Comparison of ENCODE assay signal across 19 cellular contexts in the genomic region with DNA sequence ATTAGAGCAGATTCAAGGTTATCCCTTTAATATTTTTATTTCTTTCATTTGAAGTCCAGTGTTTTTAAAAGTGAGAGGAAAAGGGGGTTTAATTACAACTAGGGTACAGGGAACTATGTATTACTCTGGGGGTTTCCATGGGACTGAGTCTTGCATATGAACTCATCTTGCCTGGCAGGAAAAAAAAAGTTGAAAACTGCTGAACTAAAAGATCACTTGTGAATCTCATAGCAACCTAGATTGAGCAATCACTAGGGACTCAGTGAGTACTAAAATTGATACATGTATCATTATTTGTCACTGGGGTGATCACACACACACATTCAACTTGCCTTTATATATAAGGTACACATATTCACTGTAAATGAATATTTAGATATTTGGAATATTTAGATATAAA.
"Had no signal": no experiment of that assay in that cellular context is flagged by ENCODE, and none has a peak within 500 bp of the region (broad histone marks: within the 10 kb centered on the region; RNA-seq: fewer than 3 reads in every experiment).

No MANE protein-coding gene starts in this region.

- H3K27me3 ChIP-seq: heart right ventricle, hepatocyte, ovary, right atrium auricular region, right lobe of liver, spleen, transverse colon, upper lobe of left lung had no signal

- ATAC-seq: heart right ventricle; mucosa of descending colon; naive thymus-derived CD4-positive, alpha-beta T cell; natural killer cell treated with Interleukin-12 subunit alpha and Interleukin-12 subunit beta and Interleukin-15 and Interleukin-18, amount 100 ng/mL, for 72 hours; right lobe of liver; stimulated activated effector memory CD8-positive, alpha-beta T cell treated with anti-CD3 and anti-CD28 coated beads, Interleukin-12 subunit alpha, Interleukin-12 subunit beta, amount 100 ng/mL, for 72 hours had no signal

- H3K4me2 ChIP-seq: hepatocyte had no signal

- H3K4me1 ChIP-seq: heart right ventricle, left ventricle myocardium inferior, right atrium auricular region, spleen, transverse colon, upper lobe of left lung had no signal

- H3K36me3 ChIP-seq: heart right ventricle, left ventricle myocardium inferior, ovary, right atrium auricular region, right lobe of liver, spleen, transverse colon, upper lobe of left lung had no signal

- H3K4me3 ChIP-seq: heart right ventricle, hepatocyte, left ventricle myocardium inferior, lung, mucosa of descending colon, ovary, right atrium auricular region, right lobe of liver, spleen, transverse colon, upper lobe of left lung had no signal

- H2AFZ ChIP-seq: hepatocyte had no signal

- H3K27ac ChIP-seq: heart right ventricle, hepatocyte, left ventricle myocardium inferior, ovary, right atrium auricular region, right lobe of liver, spleen, transverse colon, upper lobe of left lung had no signal

- H3K9me3 ChIP-seq: ovary had no signal

- DNase-seq: heart right ventricle; islet precursor cell; left ventricle myocardium inferior; midbrain; mucosa of descending colon; naive thymus-derived CD4-positive, alpha-beta T cell; ovary; right lobe of liver; spleen; stimulated activated CD4-positive, alpha-beta T cell treated with anti-CD3 and anti-CD28 coated beads, Interleukin-4, amount 100 ng/mL, for 24 hours; stimulated activated naive CD4-positive, alpha-beta T cell; substantia nigra; transverse colon; upper lobe of left lung had no signal
